In the genomic region with DNA sequence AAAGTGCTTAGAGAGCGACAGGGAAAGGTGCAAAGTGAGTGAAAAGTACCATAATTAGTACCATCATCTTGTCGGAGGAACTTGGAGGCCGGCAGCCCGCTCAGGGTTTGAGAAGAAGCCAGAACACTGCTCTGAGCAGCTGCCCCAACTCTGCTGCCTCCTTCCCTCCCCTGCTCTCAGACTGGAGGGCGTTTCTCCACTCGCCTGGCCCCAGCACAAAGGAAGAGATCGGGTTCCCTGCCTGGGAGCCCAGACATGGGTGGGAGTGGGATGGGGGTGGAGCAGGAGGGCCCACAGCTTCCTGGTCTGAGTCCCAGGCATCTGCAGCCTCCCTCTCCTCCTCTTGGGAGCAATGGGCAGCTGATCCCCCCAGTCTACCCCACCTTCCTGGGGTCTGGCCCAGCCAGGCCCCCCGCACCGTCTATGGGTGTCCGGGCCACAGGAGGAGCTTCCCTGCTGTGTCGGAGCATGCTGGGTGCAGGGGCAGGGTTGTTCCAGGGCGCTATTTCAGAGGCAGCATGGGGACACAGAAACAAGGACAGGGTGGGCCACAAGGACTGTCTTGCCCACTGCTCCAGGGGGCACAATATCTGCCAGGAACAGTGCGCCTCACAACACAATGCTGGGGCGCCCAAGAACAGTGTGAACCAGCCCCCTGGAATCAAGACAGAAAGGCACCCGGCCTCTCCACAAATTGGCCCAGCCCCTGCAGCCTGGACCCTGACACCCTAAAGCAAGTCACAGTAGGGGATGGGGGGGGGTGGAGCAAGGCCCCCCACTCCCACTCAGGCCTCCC, we compare ENCODE assay signal across 1 cellular context.
A peak's percentile ranks its signal among the peaks of the same experiment; 100 is the strongest.
TF ChIP-seq lines count a peak whose summit lies in the region.

No MANE protein-coding gene starts in this region.

TF ChIP-seq in HEK293, 187 proteins besides CTCF, POLR2A, EP300 and RAD21:
- TF ChIP-seq, protein P1, sequence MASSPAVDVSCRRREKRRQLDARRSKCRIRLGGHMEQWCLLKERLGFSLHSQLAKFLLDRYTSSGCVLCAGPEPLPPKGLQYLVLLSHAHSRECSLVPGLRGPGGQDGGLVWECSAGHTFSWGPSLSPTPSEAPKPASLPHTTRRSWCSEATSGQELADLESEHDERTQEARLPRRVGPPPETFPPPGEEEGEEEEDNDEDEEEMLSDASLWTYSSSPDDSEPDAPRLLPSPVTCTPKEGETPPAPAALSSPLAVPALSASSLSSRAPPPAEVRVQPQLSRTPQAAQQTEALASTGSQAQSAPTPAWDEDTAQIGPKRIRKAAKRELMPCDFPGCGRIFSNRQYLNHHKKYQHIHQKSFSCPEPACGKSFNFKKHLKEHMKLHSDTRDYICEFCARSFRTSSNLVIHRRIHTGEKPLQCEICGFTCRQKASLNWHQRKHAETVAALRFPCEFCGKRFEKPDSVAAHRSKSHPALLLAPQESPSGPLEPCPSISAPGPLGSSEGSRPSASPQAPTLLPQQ (tag by site-specific recombination; IDR thresholded peaks at IDR 0.05): 0 out of 2 replicates have a peak, but pooled peaks have one; percentile 44
- TF ChIP-seq ZNF585B (tag by site-specific recombination; IDR thresholded peaks at IDR 0.05) (no peak), ZNF629 (tag by site-specific recombination; IDR thresholded peaks at IDR 0.05) (no peak), ZNF707 (tag by site-specific recombination; IDR thresholded peaks at IDR 0.05) (no peak), EGR2 (tag by site-specific recombination; IDR thresholded peaks at IDR 0.05; ENCODE audit: low read depth) (peak; percentile 83), SALL2 (tag by site-specific recombination; IDR thresholded peaks at IDR 0.05; ENCODE audit: borderline replicate concordance) (no peak), GLIS2 (tag by site-specific recombination; IDR thresholded peaks at IDR 0.05) (peak; percentile 33; the same call in 1 of the 2 replicates), BCL11B (tag by site-specific recombination; IDR thresholded peaks at IDR 0.05; ENCODE audit: low read depth) (no peak), ZFHX2 (tag by site-specific recombination; conservative IDR thresholded peaks at IDR 0.05) (peak; percentile 86), ZNF324 (tag by site-specific recombination; IDR thresholded peaks at IDR 0.05) (no peak), ZFP3 (tag by site-specific recombination; IDR thresholded peaks at IDR 0.05; ENCODE audit: low read depth) (no peak), ZNF658 (tag by site-specific recombination; IDR thresholded peaks at IDR 0.05) (no peak), ZNF600 (tag by site-specific recombination; IDR thresholded peaks at IDR 0.05) (peak; percentile 65), ZBTB17 (tag by site-specific recombination; IDR thresholded peaks at IDR 0.05) (no peak; the same call in 1 of the 2 replicates)
- TF ChIP-seq, protein P2, sequence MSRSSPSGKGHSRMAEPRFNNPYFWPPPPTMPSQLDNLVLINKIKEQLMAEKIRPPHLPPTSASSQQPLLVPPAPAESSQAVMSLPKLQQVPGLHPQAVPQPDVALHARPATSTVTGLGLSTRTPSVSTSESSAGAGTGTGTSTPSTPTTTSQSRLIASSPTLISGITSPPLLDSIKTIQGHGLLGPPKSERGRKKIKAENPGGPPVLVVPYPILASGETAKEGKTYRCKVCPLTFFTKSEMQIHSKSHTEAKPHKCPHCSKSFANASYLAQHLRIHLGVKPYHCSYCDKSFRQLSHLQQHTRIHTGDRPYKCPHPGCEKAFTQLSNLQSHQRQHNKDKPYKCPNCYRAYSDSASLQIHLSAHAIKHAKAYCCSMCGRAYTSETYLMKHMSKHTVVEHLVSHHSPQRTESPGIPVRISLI (tag by site-specific recombination; IDR thresholded peaks at IDR 0.05): no peak
- TF ChIP-seq, protein P3, sequence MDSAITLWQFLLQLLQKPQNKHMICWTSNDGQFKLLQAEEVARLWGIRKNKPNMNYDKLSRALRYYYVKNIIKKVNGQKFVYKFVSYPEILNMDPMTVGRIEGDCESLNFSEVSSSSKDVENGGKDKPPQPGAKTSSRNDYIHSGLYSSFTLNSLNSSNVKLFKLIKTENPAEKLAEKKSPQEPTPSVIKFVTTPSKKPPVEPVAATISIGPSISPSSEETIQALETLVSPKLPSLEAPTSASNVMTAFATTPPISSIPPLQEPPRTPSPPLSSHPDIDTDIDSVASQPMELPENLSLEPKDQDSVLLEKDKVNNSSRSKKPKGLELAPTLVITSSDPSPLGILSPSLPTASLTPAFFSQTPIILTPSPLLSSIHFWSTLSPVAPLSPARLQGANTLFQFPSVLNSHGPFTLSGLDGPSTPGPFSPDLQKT (IDR thresholded peaks at IDR 0.05; ENCODE audit: borderline replicate concordance, low read depth, low read length): no peak
- TF ChIP-seq, protein P4, sequence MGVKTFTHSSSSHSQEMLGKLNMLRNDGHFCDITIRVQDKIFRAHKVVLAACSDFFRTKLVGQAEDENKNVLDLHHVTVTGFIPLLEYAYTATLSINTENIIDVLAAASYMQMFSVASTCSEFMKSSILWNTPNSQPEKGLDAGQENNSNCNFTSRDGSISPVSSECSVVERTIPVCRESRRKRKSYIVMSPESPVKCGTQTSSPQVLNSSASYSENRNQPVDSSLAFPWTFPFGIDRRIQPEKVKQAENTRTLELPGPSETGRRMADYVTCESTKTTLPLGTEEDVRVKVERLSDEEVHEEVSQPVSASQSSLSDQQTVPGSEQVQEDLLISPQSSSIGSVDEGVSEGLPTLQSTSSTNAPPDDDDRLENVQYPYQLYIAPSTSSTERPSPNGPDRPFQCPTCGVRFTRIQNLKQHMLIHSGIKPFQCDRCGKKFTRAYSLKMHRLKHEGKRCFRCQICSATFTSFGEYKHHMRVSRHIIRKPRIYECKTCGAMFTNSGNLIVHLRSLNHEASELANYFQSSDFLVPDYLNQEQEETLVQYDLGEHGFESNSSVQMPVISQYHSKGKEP (tag by site-specific recombination; IDR thresholded peaks at IDR 0.05): no peak
- TF ChIP-seq, protein P5, sequence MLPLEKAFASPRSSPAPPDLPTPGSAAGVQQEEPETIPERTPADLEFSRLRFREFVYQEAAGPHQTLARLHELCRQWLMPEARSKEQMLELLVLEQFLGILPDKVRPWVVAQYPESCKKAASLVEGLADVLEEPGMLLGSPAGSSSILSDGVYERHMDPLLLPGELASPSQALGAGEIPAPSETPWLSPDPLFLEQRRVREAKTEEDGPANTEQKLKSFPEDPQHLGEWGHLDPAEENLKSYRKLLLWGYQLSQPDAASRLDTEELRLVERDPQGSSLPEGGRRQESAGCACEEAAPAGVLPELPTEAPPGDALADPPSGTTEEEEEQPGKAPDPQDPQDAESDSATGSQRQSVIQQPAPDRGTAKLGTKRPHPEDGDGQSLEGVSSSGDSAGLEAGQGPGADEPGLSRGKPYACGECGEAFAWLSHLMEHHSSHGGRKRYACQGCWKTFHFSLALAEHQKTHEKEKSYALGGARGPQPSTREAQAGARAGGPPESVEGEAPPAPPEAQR (tag by site-specific recombination; IDR thresholded peaks at IDR 0.05): no peak
TF ChIP-seq in HEK293: peak in this region for 5.
